In the genomic region with DNA sequence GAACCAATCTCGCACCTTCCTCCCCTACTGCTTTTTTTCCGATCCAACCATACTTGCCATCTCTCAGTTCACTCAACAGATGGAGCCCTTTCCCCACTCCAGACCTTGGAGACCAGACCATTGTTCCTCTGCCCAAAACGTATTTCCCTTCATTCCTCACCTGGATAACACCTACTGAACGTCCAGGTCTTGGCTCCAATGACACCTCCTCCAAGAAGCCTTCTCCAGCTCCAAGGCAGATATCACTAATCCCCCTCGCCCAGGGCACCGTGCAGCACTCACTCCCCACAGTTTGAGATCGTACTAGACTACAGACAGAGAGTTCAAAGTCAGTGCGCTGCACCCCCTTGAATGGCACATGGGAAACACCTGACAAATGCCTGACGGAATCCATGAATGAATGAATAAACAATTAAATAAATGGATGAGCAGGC, we compare ENCODE assay signal across 10 cellular contexts. TPM values are rescaled to one million over a fixed set of nuclear protein-coding genes. Genes with fewer than 3 reads are reported as not detected.
DNase-seq lines count a peak whose midpoint lies in the region; ATAC-seq, FAIRE-seq and TF ChIP-seq lines count a peak whose summit lies in the region.
"Had no signal": no experiment of that assay in that cellular context is flagged by ENCODE, and none has a peak within 500 bp of the region (broad histone marks: within the 10 kb centered on the region; RNA-seq: fewer than 3 reads in every experiment).

No MANE protein-coding gene starts in this region.

- no peak for ATAC-seq in GM21447 (IDR thresholded peaks at IDR 0.05; ENCODE audit: unreplicated experiment)

- no peaks in the 10 kb centered on the region for H3K4me1 ChIP-seq in fibroblast of lung (ENCODE audit: control insufficient read depth, extremely low read depth, insufficient read depth, low read length)

- H3K36me3 Mint-ChIP-seq in immature natural killer cell: peaks cover 0 to 3% (median 0%) of the 10 kb centered on the region in 3 donors

- peak; percentile 67 to 76 for TF ChIP-seq CTCF in fibroblast of lung (conservative IDR thresholded peaks at IDR 0.05 in 1 of 2, IDR thresholded peaks at IDR 0.05 in 1 of 2; ENCODE audit: low read depth in 1 of 2, low read length in 2 of 2)

- no peak for FAIRE-seq in RCC 7860 (lab: Jason Lieb, UNC)
- FAIRE-seq: A204.1 had no signal

- H3K4me2 ChIP-seq in fibroblast of lung (ENCODE audit: extremely low read depth, insufficient read depth, low read length): no peak overlapping the region

- H3K27ac Mint-ChIP-seq in immature natural killer cell: no peak overlapping the region

- H3K79me2 ChIP-seq in fibroblast of lung (ENCODE audit: control insufficient read depth, insufficient read depth, low read length): no peaks in the 10 kb centered on the region

- H3K4me3 ChIP-seq in fibroblast of lung (replicated peaks in 1 of 4; ENCODE audit: control extremely low read depth in 1 of 4, insufficient read depth in 1 of 4, low read depth in 3 of 4, low read length in 4 of 4): no peak overlapping the region
- H3K4me3 ChIP-seq: skin epidermis had no signal

- H4K20me1 ChIP-seq in fibroblast of lung (ENCODE audit: control insufficient read depth, extremely low read depth, insufficient read depth, low read length): no peaks in the 10 kb centered on the region

- no peak overlapping the region for H3K9ac ChIP-seq in fibroblast of lung (ENCODE audit: insufficient read depth, low read length)

- peaks cover 11% of the 10 kb centered on the region for H3K27me3 ChIP-seq in fibroblast of lung (ENCODE audit: control insufficient read depth, insufficient read depth, low read length)

- H2AFZ ChIP-seq in fibroblast of lung (ENCODE audit: low read length): no peak overlapping the region

- H3K9me3 ChIP-seq in fibroblast of lung (ENCODE audit: control insufficient read depth, insufficient read depth, low read depth, low read length): no peaks in the 10 kb centered on the region

- H3K4me3 Mint-ChIP-seq in immature natural killer cell: no peak overlapping the region

- H3K27me3 Mint-ChIP-seq in immature natural killer cell (ENCODE audit: low read depth in 3 of 3): peaks cover 0 to 2% (median 0%) of the 10 kb centered on the region in 3 donors

- no peaks in the 10 kb centered on the region for H3K9me3 Mint-ChIP-seq in immature natural killer cell

- no peak overlapping the region for H3K27ac ChIP-seq in fibroblast of lung (ENCODE audit: insufficient read depth, low read length)
- H3K27ac ChIP-seq: skin epidermis had no signal

- H3K4me1 Mint-ChIP-seq in immature natural killer cell: peaks cover 2 to 5% of the 10 kb centered on the region in 2 donors

- H3K36me3 ChIP-seq in fibroblast of lung (ENCODE audit: control insufficient read depth, insufficient read depth, low read length): no peaks in the 10 kb centered on the region

- DNase-seq in DMS 273 (lab: John Stamatoyannopoulos, UW; ENCODE audit: unreplicated experiment): peak; percentile 55
- DNase-seq in DMS 273 treated with DMSO at 0.1 percent for 48 hours (lab: John Stamatoyannopoulos, UW): no peak
- peak; percentile 46 for DNase-seq in HuH-7.5 (ENCODE audit: low spot score)
- peak; percentile 18 for DNase-seq in RCC 7860 (ENCODE audit: low spot score)
- DNase-seq in fibroblast of lung (ENCODE audit: low read depth in 2 of 2): peak; percentile 23 to 45
- peak; percentile 72 for DNase-seq in pons (ENCODE audit: low spot score)
- DNase-seq in immature natural killer cell: no peak

RNA-seq across cellular contexts. Expression of gene AKNA, which starts 47.1 kb away (rescaled TPM):
- 9.8 and 19.3 TPM in 2 replicates for total RNA-seq in fibroblast of lung
- polyA plus RNA-seq in fibroblast of lung (3.7 and 5.6 TPM in 2 replicates), immature natural killer cell (10 to 100 TPM in 2 of 3 donors, 1 to 10 TPM in 1; 4.0 to 56.3 (median 13.8) TPM)
- 4.2 and 7.2 TPM in 2 replicates for polyA plus RNA-seq in fibroblast of lung (2012)
- 12.6 and 17.4 TPM in 2 replicates for polyA minus RNA-seq in fibroblast of lung (ENCODE audit: low replicate concordance)

Comparison
In these comparisons a context has a peak if more than half of its experiments do, and no peak if none do; other contexts are left out.
1. DNase-seq: peak in DMS 273 (single experiment), HuH-7.5 (single experiment), RCC 7860 (single experiment), fibroblast of lung (2 of 2) and pons (single experiment); none in DMS 273 treated with DMSO at 0.1 percent for 48 hours (single experiment) and immature natural killer cell (0 of 3).